In the genomic region with DNA sequence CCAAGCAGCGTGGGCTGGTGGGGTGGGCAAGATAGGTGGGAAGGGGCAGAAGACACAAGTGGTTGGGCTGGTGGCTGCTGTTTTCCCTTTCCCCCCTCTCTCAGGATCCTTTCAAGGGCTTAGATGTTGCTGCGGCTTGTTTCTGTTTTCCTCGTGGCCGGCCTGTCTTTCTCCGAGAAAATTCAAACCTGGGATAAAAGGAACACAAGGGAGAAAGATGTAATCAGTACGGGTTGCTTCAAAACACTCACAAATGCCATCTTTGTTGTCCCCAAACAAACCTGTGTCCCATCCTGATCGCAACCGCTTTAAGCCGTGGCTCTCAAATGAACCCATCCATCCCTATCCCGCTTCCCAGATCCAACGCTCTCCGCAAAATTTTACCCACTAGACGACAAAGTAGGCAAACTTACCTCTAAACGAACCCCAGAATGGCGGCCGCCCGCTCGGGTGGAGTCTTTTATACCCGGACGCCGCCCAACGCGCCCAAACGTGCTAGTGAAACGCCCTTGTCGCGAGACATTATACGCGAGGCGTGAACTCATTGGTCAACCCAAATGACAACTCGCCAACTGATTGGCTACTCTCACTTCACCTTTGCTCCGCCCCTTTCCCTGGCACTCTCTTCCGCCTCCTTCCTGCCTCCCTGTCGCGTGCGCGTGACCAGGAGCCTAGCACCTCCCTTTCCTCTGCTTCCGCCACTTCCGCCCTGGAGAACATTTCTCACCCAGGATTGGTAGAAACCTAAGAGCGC, we compare ENCODE assay signal across 8 cellular contexts. TPM values are rescaled to one million over a fixed set of nuclear protein-coding genes. Genes with fewer than 3 reads are reported as not detected.
DNase-seq lines count a peak whose midpoint lies in the region; ATAC-seq, FAIRE-seq and TF ChIP-seq lines count a peak whose summit lies in the region.

A gene (minus strand): TSS at position 433 of the 754 bp plus-strand sequence. CDS start 7,299 bp downstream, outside the sequence.

- H2AFZ ChIP-seq in OCI-LY7 (ENCODE audit: low read length): peak within 1 kb of the TSS; percentile 24; the same call in 1 of the 2 replicates

- intact Hi-C loops in OCI-LY7 (cut with micrococcal nuclease; ENCODE audit: unreplicated experiment): loop anchor here (1.0 to 5.0 kb wide), 6 partner anchors 30 to 585 kb away; a partner anchor contains a TSS

- H3K4me2 ChIP-seq in OCI-LY7 (ENCODE audit: low read length): peak within 1 kb of the TSS; percentile 99

- peaks cover 71% of the 10 kb centered on the region for H3K36me3 ChIP-seq in OCI-LY7 (ENCODE audit: insufficient read depth, low read length)

- peak within 1 kb of the TSS; percentile 91 for H3K27ac ChIP-seq in OCI-LY7 (ENCODE audit: low read depth, low read length, poor library complexity, severe bottlenecking)

- POLR2A ChIA-PET in OCI-LY7 (lab: Charles Lee): interaction anchor here (0.6 to 1.6 kb wide), 3 partner anchors 32 to 142 kb away, joined by 3 to 4 read pairs (median 4); no protein-coding TSS in a partner anchor

- peak within 1 kb of the TSS; percentile 88 for H3K4me3 ChIP-seq in OCI-LY7 (ENCODE audit: low read depth, low read length, poor library complexity, severe bottlenecking)

- peaks cover 69% of the 10 kb centered on the region for H3K79me2 ChIP-seq in OCI-LY7 (ENCODE audit: insufficient read depth, low read depth, low read length)

- H3K4me1 Mint-ChIP-seq in endothelial cell (ENCODE audit: unreplicated experiment): peaks cover 41% of the 10 kb centered on the region

- peaks cover 34% of the 10 kb centered on the region for H3K36me3 Mint-ChIP-seq in endothelial cell (ENCODE audit: low read depth, unreplicated experiment)

- CTCF ChIA-PET in OCI-LY7 (lab: Charles Lee; ENCODE audit: unreplicated experiment): interaction anchor here (0.6 kb wide), 1 partner anchor 90 kb away, joined by 4 read pairs; no protein-coding TSS in a partner anchor

- peaks cover 20% of the 10 kb centered on the region for H3K27me3 Mint-ChIP-seq in endothelial cell (ENCODE audit: unreplicated experiment)

- no peaks in the 10 kb centered on the region for H3K9me3 ChIP-seq in OCI-LY7 (ENCODE audit: low read length)

- no peaks in the 10 kb centered on the region for H3K9me3 Mint-ChIP-seq in endothelial cell (ENCODE audit: unreplicated experiment)

- TF ChIP-seq CTCF in D721Med (IDR thresholded peaks at IDR 0.05; ENCODE audit: insufficient read depth, missing control alignments) (no peak), OCI-LY7 (conservative IDR thresholded peaks at IDR 0.05; ENCODE audit: low read length) (no peak), endothelial cell (IDR thresholded peaks at IDR 0.05; ENCODE audit: unreplicated experiment) (no peak)

- FAIRE-seq in D721Med (lab: Jason Lieb, UNC): peak; percentile 58

- no peaks in the 10 kb centered on the region for H3K9me2 ChIP-seq in OCI-LY7 (ENCODE audit: insufficient read depth, low read length)

- peaks cover 37% of the 10 kb centered on the region for H3K4me1 ChIP-seq in OCI-LY7 (ENCODE audit: insufficient read depth, low read length, poor library complexity, severe bottlenecking)

- no peak for DNase-seq in D721Med (ENCODE audit: insufficient read length, low spot score)
- DNase-seq in HuH-7.5 (ENCODE audit: low spot score): peak; percentile 72
- DNase-seq in OCI-LY7 (ENCODE audit: low spot score): peak; percentile 100
- peak; percentile 94 for DNase-seq in activated T-cell treated with anti-CD3 and anti-CD28 coated beads for 1 hour (ENCODE audit: low read depth)
- peak; percentile 96 for DNase-seq in endothelial cell (ENCODE audit: low spot score)
- peak; percentile 99 for DNase-seq in midbrain (lab: John Stamatoyannopoulos, UW)
- peak; percentile 94 to 97 for DNase-seq in stimulated activated CD8-positive, alpha-beta memory T cell treated with anti-CD3 and anti-CD28 coated beads, Interleukin-2, amount 100 ng/mL, for 1 hour (ENCODE audit: low read depth in 2 of 2)

- TSS peak; percentile 87 for BruUV-seq in OCI-LY7 (replicated peaks; lab: Mats Ljungman, UMichigan)

- peak within 1 kb of the TSS; percentile 100 for H3K27ac Mint-ChIP-seq in endothelial cell (ENCODE audit: unreplicated experiment)

- peak within 1 kb of the TSS; percentile 99 for H3K4me3 Mint-ChIP-seq in endothelial cell (ENCODE audit: unreplicated experiment)

- peak; percentile 65 for ATAC-seq in GM21526 (IDR thresholded peaks at IDR 0.05; ENCODE audit: low FRiP score, unreplicated experiment)

- peaks cover 19% of the 10 kb centered on the region; the same call in 1 of the 2 replicates for H4K20me1 ChIP-seq in OCI-LY7 (ENCODE audit: insufficient read depth, low read length)

RNA-seq across cellular contexts. Expression of the gene that starts here (rescaled TPM):
- 103 and 126 TPM in 2 replicates for total RNA-seq in OCI-LY7 (2014; rRNA removed; shearing (Covaris generic))
- 150 and 155 TPM in 2 replicates for total RNA-seq in OCI-LY7 (2022)
- 75.8 TPM for total RNA-seq in endothelial cell (ENCODE audit: unreplicated experiment)
